Comparison of ENCODE assay signal across 8 cellular contexts in the genomic region with DNA sequence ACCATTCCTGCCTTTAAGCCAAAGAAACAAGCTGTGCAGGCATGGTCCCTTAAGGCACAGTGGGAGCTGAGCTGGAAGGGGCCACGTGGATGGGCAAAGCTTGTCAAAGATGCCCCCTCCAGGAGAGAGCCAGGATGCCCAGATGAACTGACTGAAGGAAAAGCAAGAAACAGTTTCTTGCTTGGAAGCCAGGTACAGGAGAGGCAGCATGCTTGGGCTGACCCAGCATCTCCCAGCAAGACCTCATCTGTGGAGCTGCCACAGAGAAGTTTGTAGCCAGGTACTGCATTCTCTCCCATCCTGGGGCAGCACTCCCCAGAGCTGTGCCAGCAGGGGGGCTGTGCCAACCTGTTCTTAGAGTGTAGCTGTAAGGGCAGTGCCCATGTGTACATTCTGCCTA. TPM values are rescaled to one million over a fixed set of nuclear protein-coding genes. Genes with fewer than 3 reads are reported as not detected.
DNase-seq lines count a peak whose midpoint lies in the region; ATAC-seq, FAIRE-seq and TF ChIP-seq lines count a peak whose summit lies in the region.

No MANE protein-coding gene starts in this region.

- DNase-seq in HCT116 (ENCODE audit: low read depth, low spot score) (no peak), WTC11 (ENCODE audit: low spot score) (no peak), right cardiac atrium (no peak), small intestine (peak; percentile 25), NCI-H526 treated with DMSO at 0.1 percent for 48 hours (lab: John Stamatoyannopoulos, UW) (no peak)

- RAD21 ChIA-PET in HCT116 (lab: Charles Lee; ENCODE audit: low non-redundant PET in 1 of 2, low total read pairs in 2 of 2, uncharacterized antibody in 2 of 2, unreplicated experiment in 2 of 2), result interaction anchor here in 1 of 2 experiments (1.3 kb wide), 1 partner anchor 33 kb away, joined by 5 read pairs; no protein-coding TSS in a partner anchor

- no peak overlapping the region for H2AFZ ChIP-seq in HCT116 (ENCODE audit: low read depth, low read length, poor library complexity, severe bottlenecking)

- no TSS peak for BruUV-seq in HCT116 (replicated peaks; lab: Mats Ljungman, UMichigan)

- intact Hi-C loops in HCT116 (cut with micrococcal nuclease), result loop anchor here (2.0 kb wide), 2 partner anchors 32 to 44 kb away; no protein-coding TSS in a partner anchor
- intact Hi-C loops in right cardiac atrium (cut with DNase I), result no loop called here

- no peak for FAIRE-seq in small intestine (lab: Jason Lieb, UNC)

- H3K36me3 Mint-ChIP-seq in WTC11, result peaks cover 24% of the 10 kb centered on the region

- H3K27me3 Mint-ChIP-seq in WTC11 (ENCODE audit: low read depth), result no peaks in the 10 kb centered on the region; the same call in 1 of the 2 replicates

- ATAC-seq in HCT116 (no peak), WTC11 (no peak), right cardiac atrium (no peak), HG02588 (IDR thresholded peaks at IDR 0.05; ENCODE audit: unreplicated experiment) (no peak), GM21619 (IDR thresholded peaks at IDR 0.05; ENCODE audit: unreplicated experiment) (no peak), HG03520 (IDR thresholded peaks at IDR 0.05; ENCODE audit: unreplicated experiment) (no peak)

- H3K4me3 Mint-ChIP-seq in WTC11, result peak overlapping the region; percentile 96

- no peaks in the 10 kb centered on the region for H3K27me3 ChIP-seq in HCT116 (ENCODE audit: insufficient read depth, low read length)
- no peaks in the 10 kb centered on the region for H3K27me3 ChIP-seq in right cardiac atrium (ENCODE audit: control insufficient read depth, insufficient read depth)
- no peaks in the 10 kb centered on the region for H3K27me3 ChIP-seq in small intestine (ENCODE audit: control insufficient read depth in 2 of 2, insufficient read depth in 2 of 2, low read length in 2 of 2)

- TF ChIP-seq RAD21 in HCT116 (IDR thresholded peaks at IDR 0.05; ENCODE audit: low read depth), result no peak

- peaks cover 30% of the 10 kb centered on the region for H3K4me1 Mint-ChIP-seq in WTC11

- H4K20me1 ChIP-seq in HCT116 (ENCODE audit: insufficient read depth), result no peaks in the 10 kb centered on the region

- H3K4me2 ChIP-seq in HCT116 (ENCODE audit: low read length), result peak overlapping the region; percentile 89

- WGBS in right cardiac atrium, result 46% methylated on average over 1 of the region's 1 CpG
- WGBS in small intestine, 3 donors, result 17 to 60% (median 39%) methylated on average over 1 of the region's 1 CpG

- TF ChIP-seq POLR2A in HCT116 (IDR thresholded peaks at IDR 0.05; ENCODE audit: borderline replicate concordance, extremely low read depth, insufficient read depth, insufficient read length), result no peak

- peaks cover 56% of the 10 kb centered on the region for H3K79me2 ChIP-seq in HCT116 (ENCODE audit: insufficient read depth, low read length)

- H3K4me1 ChIP-seq in HCT116 (ENCODE audit: control insufficient read depth in 1 of 2, insufficient read depth in 2 of 2, low read length in 2 of 2) (peaks cover 42 to 76% of the 10 kb centered on the region in 2 experiments), right cardiac atrium (ENCODE audit: control insufficient read depth, insufficient read depth, low read length) (peaks cover 7% of the 10 kb centered on the region), small intestine (ENCODE audit: control insufficient read depth in 2 of 2, insufficient read depth in 1 of 2, low read depth in 1 of 2, low read length in 1 of 2) (peaks cover 4 to 7% of the 10 kb centered on the region in 2 donors)

- POLR2A ChIA-PET in HCT116 (lab: Charles Lee), result interaction anchor here (1.0 to 1.1 kb wide), 2 partner anchors 9 to 59 kb away, joined by 3 to 4 read pairs; no protein-coding TSS in a partner anchor
- POLR2A ChIA-PET in WTC11 (lab: Charles Lee), result interaction anchor here (0.5 to 1.0 kb wide), 3 partner anchors 17 to 59 kb away, joined by 3 to 5 read pairs (median 4); no protein-coding TSS in a partner anchor

- H3K9me3 Mint-ChIP-seq in WTC11, result no peaks in the 10 kb centered on the region

- H3K4me3 ChIP-seq in HCT116 (replicated peaks in 1 of 2; ENCODE audit: low read depth in 1 of 2, low read length in 2 of 2), result peak overlapping the region; percentile 77 to 88
- no peak overlapping the region for H3K4me3 ChIP-seq in right cardiac atrium (ENCODE audit: low read length)
- no peak overlapping the region for H3K4me3 ChIP-seq in small intestine (ENCODE audit: low read depth in 1 of 2, low read length in 2 of 2)

- TF ChIP-seq CTCF in HCT116 (IDR thresholded peaks at IDR 0.05 in 2 of 3, conservative IDR thresholded peaks at IDR 0.05 in 1 of 3; ENCODE audit: borderline replicate concordance in 1 of 3, insufficient read depth in 1 of 3, low read depth in 2 of 3, low read length in 2 of 3), result no peak
- TF ChIP-seq CTCF in WTC11 (IDR thresholded peaks at IDR 0.05), result no peak

- H3K36me3 ChIP-seq in HCT116 (ENCODE audit: control insufficient read depth in 1 of 2, insufficient read depth in 2 of 2, low read length in 2 of 2) (peaks cover 15 to 33% of the 10 kb centered on the region in 2 experiments; a peak in 3 of 4 replicates), small intestine (ENCODE audit: control insufficient read depth in 2 of 2, insufficient read depth in 2 of 2, low read length in 2 of 2) (peaks cover 0 to 6% of the 10 kb centered on the region in 2 donors)

- H3K9ac ChIP-seq in HCT116 (ENCODE audit: low read length), result peak overlapping the region; percentile 97

- no peaks in the 10 kb centered on the region for H3K9me2 ChIP-seq in HCT116 (ENCODE audit: insufficient read depth)

- CTCF ChIA-PET in HCT116 (lab: Charles Lee), result interaction anchor here (1.6 to 2.2 kb wide), 3 partner anchors 33 to 50 kb away, joined by 5 to 10 read pairs (median 6); a partner anchor contains a TSS
- CTCF ChIA-PET in WTC11 (lab: Charles Lee), result interaction anchor here (1.2 to 4.5 kb wide), 7 partner anchors 9 to 117 kb away, joined by 3 to 66 read pairs (median 13); a partner anchor contains a TSS

- no peaks in the 10 kb centered on the region for H3K9me3 ChIP-seq in HCT116 (ENCODE audit: control insufficient read depth in 1 of 2, insufficient read depth in 1 of 2, low read depth in 1 of 2, low read length in 2 of 2)
- no peaks in the 10 kb centered on the region for H3K9me3 ChIP-seq in right cardiac atrium (ENCODE audit: control insufficient read depth, low read length)
- no peaks in the 10 kb centered on the region for H3K9me3 ChIP-seq in small intestine (ENCODE audit: control insufficient read depth, low read depth)

- H3K27ac ChIP-seq in HCT116 (ENCODE audit: low read depth, low read length) (peak overlapping the region; percentile 95), right cardiac atrium (ENCODE audit: low read length) (peak overlapping the region; percentile 28), small intestine (ENCODE audit: low read depth in 1 of 2, low read length in 1 of 2) (peak overlapping the region; percentile 96 to 98)

- peak overlapping the region; percentile 92; the same call in 1 of the 2 replicates for H3K27ac Mint-ChIP-seq in WTC11

TF ChIP-seq in HCT116, 20 proteins besides CTCF, POLR2A, EP300 and RAD21 (continues in another document):
- no peak for TF ChIP-seq ELF1 (IDR thresholded peaks at IDR 0.05; ENCODE audit: borderline replicate concordance, low read depth)
- TF ChIP-seq, protein P1, sequence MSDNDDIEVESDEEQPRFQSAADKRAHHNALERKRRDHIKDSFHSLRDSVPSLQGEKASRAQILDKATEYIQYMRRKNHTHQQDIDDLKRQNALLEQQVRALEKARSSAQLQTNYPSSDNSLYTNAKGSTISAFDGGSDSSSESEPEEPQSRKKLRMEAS (IDR thresholded peaks at IDR 0.05), result no peak
- no peak for TF ChIP-seq POLR2AphosphoS5 (IDR thresholded peaks at IDR 0.05; ENCODE audit: low read depth, low read length)
- no peak for TF ChIP-seq CBX3 (IDR thresholded peaks at IDR 0.05; ENCODE audit: low read depth)
- no peak for TF ChIP-seq SIN3A (IDR thresholded peaks at IDR 0.05; ENCODE audit: low read depth)
- TF ChIP-seq SRF (IDR thresholded peaks at IDR 0.05; ENCODE audit: low read depth), result no peak

TF ChIP-seq in WTC11, 78 proteins besides CTCF, POLR2A, EP300 and RAD21 (continues in another document):
- no peak for TF ChIP-seq FOXP1 (CRISPR knock-in tag; IDR thresholded peaks at IDR 0.05; ENCODE audit: borderline replicate concordance)

RNA-seq across cellular contexts. Expression of a gene that starts 1.3 kb away (rescaled TPM):
- 49.9 TPM for total RNA-seq in HCT116 (2021; ENCODE audit: unreplicated experiment)
- polyA plus RNA-seq in HCT116 (2012), result 60.4 and 63.6 TPM in 2 replicates
- 39.0 to 47.8 TPM (median 46.0 TPM) in 3 replicates for total RNA-seq in WTC11 (2021)
- 10 to 100 TPM in 2 of 4 donors, 1 to 10 TPM in 2; 8.1 to 10.1 (median 9.3) TPM for total RNA-seq in right cardiac atrium
- 13.6 TPM for polyA plus RNA-seq in right cardiac atrium
- 10 to 100 TPM; 44.6 to 99.5 (median 55.9) TPM for polyA plus RNA-seq in small intestine

RNA-seq across cellular contexts. Expression of a gene that starts 6.0 kb away (rescaled TPM):
- 113 TPM for total RNA-seq in HCT116 (2021; ENCODE audit: unreplicated experiment)
- 188 and 190 TPM in 2 replicates for polyA plus RNA-seq in HCT116 (2012)
- 70.6 to 79.8 TPM (median 73.5 TPM) in 3 replicates for total RNA-seq in WTC11 (2021)
- total RNA-seq in right cardiac atrium, result 10 to 100 TPM; 71.2 to 81.6 (median 74.6) TPM
- 186 TPM for polyA plus RNA-seq in right cardiac atrium
- 100 to 1,000 TPM; 215 to 306 (median 261) TPM for polyA plus RNA-seq in small intestine

RNA-seq across cellular contexts. Expression of a gene that starts 6.6 kb away (rescaled TPM):
- total RNA-seq in HCT116 (2021; ENCODE audit: unreplicated experiment) (19.7 TPM), WTC11 (2021) (6.0 to 7.3 TPM (median 6.5 TPM) in 3 replicates), right cardiac atrium (10 to 100 TPM; 25.4 to 41.4 (median 36.4) TPM)
- polyA plus RNA-seq in HCT116 (2012), result 31.3 and 39.6 TPM in 2 replicates
- polyA plus RNA-seq in right cardiac atrium (28.8 TPM), small intestine (100 to 1,000 TPM in 2 of 3 donors, 10 to 100 TPM in 1; 50.6 to 166 (median 154) TPM)

RNA-seq across cellular contexts. Expression of a gene that starts 38.8 kb away (rescaled TPM):
- total RNA-seq in HCT116 (2021; ENCODE audit: unreplicated experiment) (143 TPM), WTC11 (2021) (104 to 161 TPM (median 147 TPM) in 3 replicates), right cardiac atrium (100 to 1,000 TPM; 122 to 150 (median 130) TPM)
- 289 and 294 TPM in 2 replicates for polyA plus RNA-seq in HCT116 (2012)
- polyA plus RNA-seq in right cardiac atrium (217 TPM), small intestine (100 to 1,000 TPM; 164 to 286 (median 239) TPM)

RNA-seq across cellular contexts. Expression of a gene that starts 39.3 kb away (rescaled TPM):
- total RNA-seq in HCT116 (2021; ENCODE audit: unreplicated experiment) (3.8 TPM), WTC11 (2021) (20.3 to 22.1 TPM (median 21.4 TPM) in 3 replicates), right cardiac atrium (under 1 TPM; 0.17 to 0.37 (median 0.26) TPM)
- polyA plus RNA-seq in HCT116 (2012), result 2.0 and 2.2 TPM in 2 replicates
- polyA plus RNA-seq in right cardiac atrium (0.18 TPM), small intestine (under 1 TPM in 2 of 3 donors, not detected in 1; 0.27 to 0.57 TPM)

Comparison
In these comparisons a context has a peak if more than half of its experiments do, and no peak if none do; other contexts are left out.
1. H3K27ac ChIP-seq: peak in every context shown above with its lines; median percentile 97 in small intestine; 95 in HCT116; 28 in right cardiac atrium.
2. H3K4me3 ChIP-seq: peak in HCT116 (2 of 2); none in right cardiac atrium (single experiment) and small intestine (0 of 2).